36 cellular contexts compared by ENCODE assay signal in the genomic region with DNA sequence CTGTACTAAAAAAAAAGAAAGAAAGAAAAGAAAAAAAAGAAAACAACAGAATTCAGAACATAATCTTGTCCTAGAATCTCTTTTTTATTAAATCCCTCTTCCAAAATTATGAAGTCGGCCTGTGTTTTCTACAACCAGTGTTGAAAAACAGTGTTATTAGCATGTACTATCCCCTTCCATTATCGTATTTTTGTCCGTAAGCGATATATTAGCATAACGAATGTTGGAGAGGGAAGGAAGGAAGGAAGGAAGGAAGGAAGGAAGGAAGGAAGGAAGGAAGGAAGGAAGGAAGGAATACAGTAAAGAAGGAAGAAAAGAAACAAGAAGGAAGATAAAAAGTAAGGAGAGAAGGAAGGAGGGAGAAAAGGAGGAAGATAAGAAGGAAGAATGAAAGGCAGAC.
"Had no signal": no experiment of that assay in that cellular context is flagged by ENCODE, and none has a peak within 500 bp of the region (broad histone marks: within the 10 kb centered on the region; RNA-seq: fewer than 3 reads in every experiment).

No MANE protein-coding gene starts in this region.

- H3K4me3 ChIP-seq: MG63 had no signal

- H3K27me3 ChIP-seq: MG63 had no signal

- H3K9me3 ChIP-seq: MG63 had no signal

- DNase-seq: Karpas-422, Kasumi-1, MG63, MM.1S, MV-4-11, NCI-H1048, NCI-H1092, NCI-H1092 treated with DMSO at 0.1 percent for 48 hours, NCI-H1105, NCI-H1105 treated with DMSO at 0.1 percent for 48 hours, NCI-H1417, NCI-H1417 treated with DMSO at 0.1 percent for 48 hours, NCI-H1436, NCI-H1436 treated with DMSO at 0.1 percent for 48 hours, NCI-H146, NCI-H1694, NCI-H1694 treated with DMSO at 0.1 percent for 48 hours, NCI-H187, NCI-H187 treated with DMSO at 0.1 percent for 48 hours, NCI-H1930, NCI-H2029, NCI-H2029 treated with DMSO at 0.1 percent for 48 hours, NCI-H2081, NCI-H2081 treated with DMSO at 0.1 percent for 48 hours, NCI-H2107, NCI-H2171, NCI-H2171 treated with DMSO at 0.1 percent for 48 hours, NCI-H2227 treated with DMSO at 0.1 percent for 48 hours, NCI-H226, NCI-H345, NCI-H446, NCI-H446 treated with DMSO at 0.1 percent for 48 hours, NCI-H510A, NCI-H510A treated with DMSO at 0.1 percent for 48 hours, NCI-H524, NCI-H524 treated with DMSO at 0.1 percent for 48 hours had no signal

- H3K36me3 ChIP-seq: MG63 had no signal
